ENCODE assay signal across 18 cellular contexts in the genomic region with DNA sequence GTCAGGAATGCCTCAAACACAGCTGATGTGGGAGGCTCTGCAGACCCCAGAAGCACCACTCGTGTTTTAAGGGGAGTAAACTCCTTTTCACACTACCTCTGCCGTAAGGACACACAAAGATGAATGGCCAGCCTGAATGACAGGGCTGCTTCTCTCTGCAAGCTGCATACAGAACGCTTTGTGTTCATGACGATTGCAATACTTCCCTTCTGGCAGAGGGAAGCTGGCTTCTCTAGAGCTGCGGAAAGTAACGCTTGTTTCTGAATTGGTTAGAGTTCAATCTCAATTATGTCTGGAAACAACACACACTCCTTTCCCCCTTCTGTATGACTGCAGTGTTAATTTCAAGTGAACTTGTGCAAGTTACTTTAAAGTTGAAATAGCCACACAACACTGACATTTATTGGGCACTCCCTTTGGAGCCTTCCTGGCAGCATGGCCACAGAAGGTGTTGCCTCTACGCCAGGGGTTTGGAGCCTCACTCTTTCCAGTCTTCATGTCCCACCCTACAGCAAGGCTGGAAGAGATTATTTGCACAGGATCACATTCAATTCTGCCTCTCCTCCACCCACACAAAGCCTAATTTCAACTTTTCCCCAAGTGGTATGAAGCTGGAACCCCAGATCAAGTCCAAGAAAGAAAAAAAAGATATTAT.
DNase-seq lines count a peak whose midpoint lies in the region; ATAC-seq lines count a peak whose summit lies in the region.
"Had no signal": no experiment of that assay in that cellular context is flagged by ENCODE, and none has a peak within 500 bp of the region (broad histone marks: within the 10 kb centered on the region; RNA-seq: fewer than 3 reads in every experiment).

No MANE protein-coding gene starts in this region.

- no peaks in the 10 kb centered on the region for H3K36me3 ChIP-seq in rectal smooth muscle tissue (ENCODE audit: control insufficient read depth, insufficient read depth, low read length)

- no peak overlapping the region for H3K9ac ChIP-seq in rectal smooth muscle tissue (ENCODE audit: low read length)
- H3K9ac ChIP-seq: parathyroid adenoma had no signal

- intact Hi-C loops in left colon (cut with DNase I, micrococcal nuclease) = no loop called here

- H3K27me3 ChIP-seq in rectal smooth muscle tissue (ENCODE audit: control insufficient read depth, insufficient read depth, low read length) = no peaks in the 10 kb centered on the region

- peak overlapping the region; percentile 6 for H3K27ac ChIP-seq in cingulate gyrus (ENCODE audit: low read depth, low read length)
- no peak overlapping the region for H3K27ac ChIP-seq in rectal smooth muscle tissue (ENCODE audit: low read depth, low read length)
- H3K27ac ChIP-seq: parathyroid adenoma had no signal

- H3K4me1 ChIP-seq in rectal smooth muscle tissue (ENCODE audit: control insufficient read depth, insufficient read depth, low read length) = no peaks in the 10 kb centered on the region
- H3K4me1 ChIP-seq: parathyroid adenoma had no signal

- peak; percentile 50 for ATAC-seq in left colon
- ATAC-seq in GM21619 (IDR thresholded peaks at IDR 0.05; ENCODE audit: unreplicated experiment) = no peak
- ATAC-seq: activated CD4-positive, alpha-beta T cell treated with anti-CD3 and anti-CD28 coated beads for 36 hours; activated naive CD4-positive, alpha-beta T cell treated with anti-CD3 and anti-CD28 coated beads, Interleukin-2, amount 50 U/mL, for 72 hours had no signal

- peak overlapping the region; percentile 38 for H3K4me3 ChIP-seq in rectal smooth muscle tissue (ENCODE audit: low read length)

- DNase-seq in HT-29 (ENCODE audit: low spot score) (peak; percentile 4), left colon (peak in 1 of 2 donors; percentile 16), H4 (ENCODE audit: low spot score) (no peak), activated gamma-delta T cell treated with Interleukin-2 at 50 U/mL for 16 hours (no peak)
- DNase-seq in activated CD4-positive, alpha-beta T cell treated with anti-CD3 and anti-CD28 coated beads, Interleukin-2, amount 50 U/mL, for 4 hours = no peak
- DNase-seq: activated CD4-positive, alpha-beta T cell treated with anti-CD3 and anti-CD28 coated beads for 36 hours; activated CD8-positive, alpha-beta memory T cell treated with anti-CD3 and anti-CD28 coated beads, Interleukin-2, amount 50 U/mL, for 48 hours; DMS 273 treated with DMSO at 0.1 percent for 48 hours; HFFc6; immature natural killer cell; NCI-H1092; SIG-M5; T1000 had no signal
